ENCODE assay signal across 28 cellular contexts in the genomic region with DNA sequence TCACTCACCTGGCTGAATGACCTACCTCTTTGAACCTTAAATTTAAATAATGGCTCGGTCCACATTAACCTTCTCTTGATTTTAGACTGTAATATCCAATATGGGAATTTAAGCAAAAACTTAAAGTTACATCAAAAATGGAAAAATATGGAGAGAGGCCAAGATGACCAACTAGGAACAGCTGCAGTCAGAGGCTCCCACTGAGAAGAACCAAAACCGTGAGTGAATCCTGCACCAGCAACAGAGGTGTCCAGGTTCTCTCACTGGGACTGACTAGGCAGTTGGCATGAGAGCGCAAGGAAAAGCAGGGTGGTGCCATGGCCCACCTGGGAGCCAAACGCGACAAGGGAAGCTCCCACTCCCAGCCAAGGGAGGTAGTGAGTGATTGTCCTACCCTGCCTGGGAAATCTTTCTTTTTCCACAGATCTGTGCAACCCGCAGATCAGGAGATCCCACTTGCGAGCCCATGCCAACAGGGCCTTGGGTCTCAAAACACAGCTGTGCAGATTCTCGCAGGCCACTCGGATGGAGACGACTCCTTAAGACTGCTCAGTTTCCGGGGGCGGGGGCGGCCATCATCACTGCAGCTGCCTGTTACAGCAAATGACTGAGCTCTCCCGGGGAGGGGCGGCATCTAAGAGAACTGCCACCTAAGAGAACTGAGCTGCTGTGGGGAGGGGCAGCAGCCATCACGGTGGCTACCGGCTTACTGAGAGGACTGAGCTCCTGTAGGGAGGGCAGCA.
"Had no signal": no experiment of that assay in that cellular context is flagged by ENCODE, and none has a peak within 500 bp of the region (broad histone marks: within the 10 kb centered on the region; RNA-seq: fewer than 3 reads in every experiment).

No MANE protein-coding gene starts in this region.

- H3K27ac ChIP-seq: colonic mucosa, epithelial cell of prostate, gastroesophageal sphincter, heart left ventricle, hepatocyte, left lung, parathyroid adenoma, prostate gland, sigmoid colon, skin epidermis, spleen, thoracic aorta, transverse colon, upper lobe of right lung, uterus had no signal

- H3K79me2 ChIP-seq: hepatocyte, parathyroid adenoma had no signal

- H3K4me1 Mint-ChIP-seq: natural killer cell; stimulated activated memory B cell treated with anti-CD40 and anti-IgM and Interleukin-4, amounts not matched to agents 10 μg/mL and 1 μg/mL and 100 μg/mL, for 72 hours had no signal

- H3K4me2 ChIP-seq: hepatocyte had no signal

- H3K27me3 Mint-ChIP-seq: dendritic cell treated with granulocyte-macrophage colony-stimulating factor and Interleukin-4, amounts not matched to agents 40 ng/mL and 50 ng/mL, for 4 days; stimulated activated memory B cell treated with anti-CD40 and anti-IgM and Interleukin-4, amounts not matched to agents 10 μg/mL and 1 μg/mL and 100 μg/mL, for 72 hours; stimulated activated naive CD8-positive, alpha-beta T cell treated with anti-CD3 and anti-CD28 coated beads, Interleukin-15, Interleukin-2, amounts not matched to agents 100 ng/mL and 50 ng/mL, for 24 hours had no signal

- H3K4me1 ChIP-seq: colonic mucosa, gastroesophageal sphincter, left lung, parathyroid adenoma, prostate gland, sigmoid colon, spleen, transverse colon, upper lobe of right lung, uterus had no signal

- ATAC-seq: esophagus mucosa; gastroesophageal sphincter; left cardiac atrium; left lung; natural killer cell; right cardiac atrium; stimulated activated memory B cell treated with anti-CD40 and anti-IgM and Interleukin-4, amounts not matched to agents 10 μg/mL and 1 μg/mL and 100 μg/mL, for 72 hours; upper lobe of right lung had no signal

- H3K36me3 ChIP-seq: colonic mucosa, gastroesophageal sphincter, heart left ventricle, left lung, prostate gland, sigmoid colon, spleen, thoracic aorta, transverse colon, upper lobe of right lung, uterus had no signal

- DNase-seq: colonic mucosa; effector CD8-positive, alpha-beta T cell; endodermal cell; foreskin fibroblast; heart left ventricle; left cardiac atrium; left lung; mesenchymal stem cell; midbrain; natural killer cell; right cardiac atrium; sigmoid colon; spleen; stimulated activated CD4-positive, alpha-beta T cell treated with anti-CD3 and anti-CD28 coated beads, Interleukin-4, amount 100 ng/mL, for 4 hours; transverse colon; upper lobe of right lung; uterus had no signal

- H3K4me3 ChIP-seq: colonic mucosa, gastroesophageal sphincter, heart left ventricle, hepatocyte, left lung, prostate gland, sigmoid colon, skin epidermis, spleen, thoracic aorta, transverse colon, upper lobe of right lung, uterus had no signal

- H3K36me3 Mint-ChIP-seq: natural killer cell; stimulated activated memory B cell treated with anti-CD40 and anti-IgM and Interleukin-4, amounts not matched to agents 10 μg/mL and 1 μg/mL and 100 μg/mL, for 72 hours had no signal

- H3K9me3 ChIP-seq: colonic mucosa, gastroesophageal sphincter, heart left ventricle, left lung, prostate gland, sigmoid colon, spleen, thoracic aorta, transverse colon, upper lobe of right lung, uterus had no signal

- H3K9ac ChIP-seq: parathyroid adenoma had no signal

- H3K27me3 ChIP-seq: colonic mucosa, gastroesophageal sphincter, heart left ventricle, hepatocyte, left lung, sigmoid colon, spleen, transverse colon, upper lobe of right lung, uterus had no signal

- H2AFZ ChIP-seq: hepatocyte, parathyroid adenoma had no signal

- H3K27ac Mint-ChIP-seq: dendritic cell treated with granulocyte-macrophage colony-stimulating factor and Interleukin-4, amounts not matched to agents 40 ng/mL and 50 ng/mL, for 4 days; endodermal cell; natural killer cell; stimulated activated memory B cell treated with anti-CD40 and anti-IgM and Interleukin-4, amounts not matched to agents 10 μg/mL and 1 μg/mL and 100 μg/mL, for 72 hours; stimulated activated naive CD8-positive, alpha-beta T cell treated with anti-CD3 and anti-CD28 coated beads, Interleukin-15, Interleukin-2, amounts not matched to agents 100 ng/mL and 50 ng/mL, for 24 hours had no signal

- H3K4me3 Mint-ChIP-seq: dendritic cell treated with granulocyte-macrophage colony-stimulating factor and Interleukin-4, amounts not matched to agents 40 ng/mL and 50 ng/mL, for 4 days; endodermal cell; natural killer cell; stimulated activated memory B cell treated with anti-CD40 and anti-IgM and Interleukin-4, amounts not matched to agents 10 μg/mL and 1 μg/mL and 100 μg/mL, for 72 hours; stimulated activated naive CD8-positive, alpha-beta T cell treated with anti-CD3 and anti-CD28 coated beads, Interleukin-15, Interleukin-2, amounts not matched to agents 100 ng/mL and 50 ng/mL, for 24 hours had no signal

- H3K9me3 Mint-ChIP-seq: dendritic cell treated with granulocyte-macrophage colony-stimulating factor and Interleukin-4, amounts not matched to agents 40 ng/mL and 50 ng/mL, for 4 days; endodermal cell; stimulated activated memory B cell treated with anti-CD40 and anti-IgM and Interleukin-4, amounts not matched to agents 10 μg/mL and 1 μg/mL and 100 μg/mL, for 72 hours; stimulated activated naive CD8-positive, alpha-beta T cell treated with anti-CD3 and anti-CD28 coated beads, Interleukin-15, Interleukin-2, amounts not matched to agents 100 ng/mL and 50 ng/mL, for 24 hours had no signal
